23 cellular contexts compared by ENCODE assay signal in the genomic region with DNA sequence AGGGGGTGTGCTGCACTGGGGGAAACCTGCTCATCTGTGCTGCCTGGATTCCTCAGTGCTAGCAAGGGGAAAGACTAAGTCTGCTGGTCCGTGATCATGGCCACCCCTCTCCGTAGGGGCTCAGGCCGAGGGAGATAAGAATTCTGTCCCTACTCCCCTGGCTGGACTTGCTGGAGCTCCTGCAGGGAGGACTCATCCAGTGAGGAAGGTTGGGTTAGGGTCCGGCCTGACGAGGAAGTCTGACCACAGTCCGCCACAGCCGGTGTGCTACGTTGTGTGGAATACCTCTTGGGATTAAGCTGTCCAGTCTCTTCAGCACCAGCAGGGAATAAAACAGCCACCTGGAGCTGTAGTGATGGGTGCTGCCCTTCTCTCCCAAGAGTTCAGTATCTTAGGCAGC.
"Had no signal": no experiment of that assay in that cellular context is flagged by ENCODE, and none has a peak within 500 bp of the region (broad histone marks: within the 10 kb centered on the region; RNA-seq: fewer than 3 reads in every experiment).

No MANE protein-coding gene starts in this region.

- H2AFZ ChIP-seq: parathyroid adenoma had no signal

- H3K27ac ChIP-seq: coronary artery, foreskin keratinocyte, parathyroid adenoma, psoas muscle, sigmoid colon, skin epidermis, testis, tibial nerve had no signal

- H3K4me3 Mint-ChIP-seq: endodermal cell; immature natural killer cell; naive thymus-derived CD8-positive, alpha-beta T cell; neural crest cell; stimulated activated naive B cell treated with anti-CD40 and anti-IgM and Interleukin-4, amounts not matched to agents 10 μg/mL and 1 μg/mL and 100 μg/mL, for 72 hours; stimulated activated naive CD8-positive, alpha-beta T cell treated with anti-CD3 and anti-CD28 coated beads, Interleukin-15, amount 100 ng/mL, for 72 hours had no signal

- H3K27me3 Mint-ChIP-seq: naive thymus-derived CD8-positive, alpha-beta T cell; stimulated activated naive B cell treated with anti-CD40 and anti-IgM and Interleukin-4, amounts not matched to agents 10 μg/mL and 1 μg/mL and 100 μg/mL, for 72 hours; stimulated activated naive CD8-positive, alpha-beta T cell treated with anti-CD3 and anti-CD28 coated beads, Interleukin-15, amount 100 ng/mL, for 72 hours had no signal

- H3K36me3 Mint-ChIP-seq: stimulated activated naive B cell treated with anti-CD40 and anti-IgM and Interleukin-4, amounts not matched to agents 10 μg/mL and 1 μg/mL and 100 μg/mL, for 72 hours had no signal

- H3K27me3 ChIP-seq: foreskin keratinocyte, sigmoid colon, testis, tibial nerve had no signal

- H3K79me2 ChIP-seq: parathyroid adenoma had no signal

- H3K9ac ChIP-seq: parathyroid adenoma had no signal

- ATAC-seq: foreskin keratinocyte; left cardiac atrium; mucosa of descending colon; naive thymus-derived CD8-positive, alpha-beta T cell; psoas muscle; stimulated activated naive B cell treated with anti-CD40 and anti-IgM and Interleukin-4, amounts not matched to agents 10 μg/mL and 1 μg/mL and 100 μg/mL, for 72 hours; stimulated activated naive CD8-positive, alpha-beta T cell treated with anti-CD3 and anti-CD28 coated beads, Interleukin-15, amount 100 ng/mL, for 72 hours had no signal

- H3K4me3 ChIP-seq: coronary artery, mucosa of descending colon, psoas muscle, sigmoid colon, skin epidermis, testis, tibial nerve had no signal

- H3K36me3 ChIP-seq: sigmoid colon, tibial nerve had no signal

- H3K4me1 ChIP-seq: foreskin keratinocyte, parathyroid adenoma, psoas muscle, sigmoid colon, testis, tibial nerve had no signal

- DNase-seq: effector CD4-positive, alpha-beta T cell; endodermal cell; erythroblast; foreskin keratinocyte; immature natural killer cell; left cardiac atrium; mammary epithelial cell; mucosa of descending colon; nucleus accumbens; psoas muscle; retina; sigmoid colon; stimulated activated CD4-positive, alpha-beta T cell treated with anti-CD3 and anti-CD28 coated beads, Interleukin-2, amount 100 ng/mL, for 24 hours; stimulated activated CD4-positive, alpha-beta T cell treated with anti-CD3 and anti-CD28 coated beads, Interleukin-4, amount 100 ng/mL, for 4 hours; stimulated activated naive B cell treated with anti-CD40 and anti-IgM and Interleukin-4, amounts not matched to agents 10 μg/mL and 1 μg/mL and 100 μg/mL, for 72 hours; stimulated activated naive CD8-positive, alpha-beta T cell treated with anti-CD3 and anti-CD28 coated beads, Interleukin-15, amount 100 ng/mL, for 72 hours; testis had no signal

- H3K4me1 Mint-ChIP-seq: immature natural killer cell; naive thymus-derived CD8-positive, alpha-beta T cell; neural crest cell; stimulated activated naive B cell treated with anti-CD40 and anti-IgM and Interleukin-4, amounts not matched to agents 10 μg/mL and 1 μg/mL and 100 μg/mL, for 72 hours; stimulated activated naive CD8-positive, alpha-beta T cell treated with anti-CD3 and anti-CD28 coated beads, Interleukin-15, amount 100 ng/mL, for 72 hours had no signal

- H3K9me3 ChIP-seq: sigmoid colon, testis had no signal

- H3K27ac Mint-ChIP-seq: endodermal cell; immature natural killer cell; naive thymus-derived CD8-positive, alpha-beta T cell; stimulated activated naive B cell treated with anti-CD40 and anti-IgM and Interleukin-4, amounts not matched to agents 10 μg/mL and 1 μg/mL and 100 μg/mL, for 72 hours; stimulated activated naive CD8-positive, alpha-beta T cell treated with anti-CD3 and anti-CD28 coated beads, Interleukin-15, amount 100 ng/mL, for 72 hours had no signal
